Comparison of ENCODE assay signal across 8 cellular contexts in the genomic region with DNA sequence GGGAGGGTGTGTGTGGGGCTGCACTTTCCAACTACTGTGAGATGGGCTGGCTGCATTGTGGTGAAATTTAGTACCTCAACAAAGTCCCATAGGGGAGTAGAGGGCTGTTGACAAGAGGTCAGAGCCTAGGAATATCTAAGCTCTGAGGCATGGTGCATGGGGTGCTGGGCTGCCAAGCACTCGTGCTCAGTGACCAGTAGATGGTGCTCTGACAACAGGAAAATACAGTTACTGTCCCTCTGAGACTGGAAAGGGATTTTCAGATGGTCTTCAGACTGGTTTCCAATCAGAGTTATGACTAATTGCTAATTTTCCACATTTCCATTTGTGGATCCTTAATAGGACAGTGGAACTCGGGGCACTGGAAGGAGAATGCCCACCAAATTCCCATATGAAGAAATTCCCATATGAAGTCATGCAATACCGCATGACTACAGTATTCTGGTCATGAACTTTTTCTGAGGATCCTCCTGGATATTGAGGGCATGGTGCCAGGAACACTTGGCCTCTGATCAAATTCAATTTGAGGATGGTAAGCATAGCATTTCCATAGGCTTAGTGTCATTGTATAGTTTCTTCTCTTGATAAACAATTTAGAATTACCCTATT. TPM values are rescaled to one million over a fixed set of nuclear protein-coding genes. Genes with fewer than 3 reads are reported as not detected.
DNase-seq lines count a peak whose midpoint lies in the region; ATAC-seq, FAIRE-seq and TF ChIP-seq lines count a peak whose summit lies in the region.

No MANE protein-coding gene starts in this region.

- no peak overlapping the region for H3K27ac Mint-ChIP-seq in activated CD4-positive, alpha-beta T cell treated with anti-CD3 and anti-CD28 coated beads for 36 hours

- dilution Hi-C loops in mammary epithelial cell (cut with HindIII; ENCODE audit: low sequenced_read_pairs): no loop called here

- peak; percentile 52 for ATAC-seq in activated CD4-positive, alpha-beta T cell treated with anti-CD3 and anti-CD28 coated beads for 36 hours
- peak; percentile 51 for ATAC-seq in GM21529 (IDR thresholded peaks at IDR 0.05; ENCODE audit: unreplicated experiment)

- TF ChIP-seq CTCF in LNCaP clone FGC (IDR thresholded peaks at IDR 0.05; ENCODE audit: control insufficient read depth, extremely low read depth, insufficient read depth) (peak; percentile 99), mammary epithelial cell (conservative IDR thresholded peaks at IDR 0.05 in 1 of 2, IDR thresholded peaks at IDR 0.05 in 1 of 2; ENCODE audit: extremely low read depth in 1 of 2, insufficient read depth in 1 of 2, low read depth in 1 of 2, low read length in 2 of 2) (peak; percentile 90 to 95), kidney epithelial cell (IDR thresholded peaks at IDR 0.05; ENCODE audit: insufficient read depth, low read length, poor library complexity, severe bottlenecking) (peak; percentile 76)

- H2AFZ ChIP-seq in mammary epithelial cell (ENCODE audit: low read depth, low read length): no peak overlapping the region

- no peaks in the 10 kb centered on the region for H3K4me1 ChIP-seq in mammary epithelial cell (ENCODE audit: insufficient read depth, low read length)

- H4K20me1 ChIP-seq in mammary epithelial cell (ENCODE audit: insufficient read depth, low read length): no peaks in the 10 kb centered on the region

- H3K27me3 Mint-ChIP-seq in activated CD4-positive, alpha-beta T cell treated with anti-CD3 and anti-CD28 coated beads for 36 hours: peaks cover 31% of the 10 kb centered on the region

- no peaks in the 10 kb centered on the region for H3K36me3 Mint-ChIP-seq in activated CD4-positive, alpha-beta T cell treated with anti-CD3 and anti-CD28 coated beads for 36 hours (ENCODE audit: low read depth)

- no peak overlapping the region for H3K9ac ChIP-seq in mammary epithelial cell (ENCODE audit: insufficient read depth, low read length)

- POLR2A ChIA-PET in activated CD4-positive, alpha-beta T cell treated with anti-CD3 and anti-CD28 coated beads for 36 hours (lab: Charles Lee): no interaction called here

- 32% methylated on average over 3 of the region's 3 CpGs for WGBS in mammary epithelial cell (ENCODE audit: low coverage, missing lambda C conversion rate)

- H3K4me3 ChIP-seq in LNCaP clone FGC (ENCODE audit: low read depth, low read length) (no peak overlapping the region), mammary epithelial cell (replicated peaks in 1 of 3; ENCODE audit: insufficient read depth in 1 of 3, low read depth in 2 of 3, low read length in 3 of 3) (no peak overlapping the region), kidney epithelial cell (ENCODE audit: low read depth, low read length) (no peak overlapping the region)

- H3K36me3 ChIP-seq in mammary epithelial cell (ENCODE audit: insufficient read depth, low read length) (no peaks in the 10 kb centered on the region), kidney epithelial cell (ENCODE audit: control insufficient read depth, insufficient read depth, low read length) (no peaks in the 10 kb centered on the region)

- CTCF ChIA-PET in activated CD4-positive, alpha-beta T cell treated with anti-CD3 and anti-CD28 coated beads for 36 hours (lab: Charles Lee): interaction anchor here (0.7 to 2.5 kb wide), 14 partner anchors 8 to 603 kb away, joined by 3 to 17 read pairs (median 4); no protein-coding TSS in a partner anchor
- CTCF ChIA-PET in mammary epithelial cell (lab: Charles Lee; ENCODE audit: low non-redundant PET): interaction anchor here (0.7 to 1.2 kb wide), 4 partner anchors 20 to 575 kb away, joined by 4 to 7 read pairs (median 4); no protein-coding TSS in a partner anchor

- H3K27ac ChIP-seq in mammary epithelial cell (ENCODE audit: insufficient read depth, low read depth, low read length) (no peak overlapping the region), substantia nigra (ENCODE audit: low read depth, low read length, poor library complexity, severe bottlenecking) (no peak overlapping the region)

- peaks cover 17% of the 10 kb centered on the region for H3K27me3 ChIP-seq in mammary epithelial cell (ENCODE audit: insufficient read depth, low read length)
- peaks cover 52% of the 10 kb centered on the region for H3K27me3 ChIP-seq in kidney epithelial cell (ENCODE audit: control insufficient read depth, insufficient read depth, low read length)

- no peak for FAIRE-seq in RCC 7860 (lab: Jason Lieb, UNC)

- intact Hi-C loops in activated CD4-positive, alpha-beta T cell treated with anti-CD3 and anti-CD28 coated beads for 36 hours (cut with DNase I, micrococcal nuclease): loop anchor here (1.0 to 10.0 kb wide), 7 partner anchors 196 to 606 kb away; no protein-coding TSS in a partner anchor
- intact Hi-C loops in mammary epithelial cell (cut with micrococcal nuclease): loop anchor here (1.0 to 10.0 kb wide), 7 partner anchors 197 to 916 kb away; partner anchors contain the start of gene GLUL

- peaks cover 3% of the 10 kb centered on the region for H3K4me1 Mint-ChIP-seq in activated CD4-positive, alpha-beta T cell treated with anti-CD3 and anti-CD28 coated beads for 36 hours

- H3K4me3 Mint-ChIP-seq in activated CD4-positive, alpha-beta T cell treated with anti-CD3 and anti-CD28 coated beads for 36 hours: no peak overlapping the region

- no peaks in the 10 kb centered on the region for H3K79me2 ChIP-seq in mammary epithelial cell (ENCODE audit: insufficient read depth, low read length)

- no peaks in the 10 kb centered on the region for H3K9me3 ChIP-seq in mammary epithelial cell (replicated peaks; ENCODE audit: insufficient read depth, low read length)

- BruUV-seq in mammary epithelial cell (replicated peaks; lab: Mats Ljungman, UMichigan): no TSS peak

- in situ Hi-C loops in mammary epithelial cell (cut with MboI; ENCODE audit: low sequenced_read_pairs in 2 of 2): loop anchor here (5.0 to 25.0 kb wide), 4 partner anchors 196 to 583 kb away; partner anchors contain the start of gene ZNF648 (in 2 of the 2)

- H3K9me3 Mint-ChIP-seq in activated CD4-positive, alpha-beta T cell treated with anti-CD3 and anti-CD28 coated beads for 36 hours (ENCODE audit: low read depth): no peaks in the 10 kb centered on the region

- peak; percentile 42 for DNase-seq in activated CD4-positive, alpha-beta T cell treated with anti-CD3 and anti-CD28 coated beads for 36 hours
- DNase-seq in activated CD4-positive, alpha-beta T cell treated with anti-CD3 and anti-CD28 coated beads for 1 hour: no peak
- DNase-seq in LNCaP clone FGC (ENCODE audit: low read depth) (peak; percentile 25), RCC 7860 (ENCODE audit: low spot score) (peak; percentile 38), mammary epithelial cell (peak; percentile 47), kidney epithelial cell (ENCODE audit: low read depth) (peak; percentile 19), substantia nigra (lab: John Stamatoyannopoulos, UW) (peak in 35 of 49 donors; percentile 4 to 66 (median 30))

- no peak overlapping the region for H3K4me2 ChIP-seq in mammary epithelial cell (ENCODE audit: insufficient read depth, low read depth, low read length)

RNA-seq across cellular contexts. Expression of gene CACNA1E, which starts 4.1 kb away (rescaled TPM):
- total RNA-seq in activated CD4-positive, alpha-beta T cell treated with anti-CD3 and anti-CD28 coated beads for 36 hours: not detected
- total RNA-seq in mammary epithelial cell (not detected), kidney epithelial cell (under 0.01 and 0.08 TPM in 2 replicates)
- not detected for polyA plus RNA-seq in mammary epithelial cell
- polyA minus RNA-seq in mammary epithelial cell: not detected
